1 cellular context compared by ENCODE assay signal in the genomic region with DNA sequence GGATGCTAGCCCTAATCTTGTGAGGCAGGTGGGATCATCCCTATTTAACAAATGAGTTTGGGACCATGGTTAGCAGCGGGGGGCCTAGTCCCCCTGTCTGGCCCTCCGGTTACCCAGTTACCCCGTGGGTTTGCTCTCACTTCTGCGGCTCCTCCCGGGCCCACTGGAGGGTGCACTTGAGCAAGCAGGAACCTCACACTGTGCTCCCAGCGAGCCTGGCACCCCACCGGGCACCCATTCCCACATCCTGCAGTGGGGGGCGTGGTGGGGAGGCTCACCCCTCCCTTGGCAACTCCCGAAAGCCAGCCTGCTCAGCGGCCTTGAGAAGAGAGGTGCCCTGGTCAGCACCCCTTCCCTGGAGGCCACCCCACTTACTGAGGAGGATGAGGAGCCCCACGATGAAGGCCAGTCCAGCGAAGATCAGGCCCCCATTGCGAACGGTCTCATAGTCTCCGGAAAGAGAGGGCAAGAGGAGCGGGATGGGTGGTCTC.
A peak's percentile ranks its signal among the peaks of the same experiment; 100 is the strongest.
TF ChIP-seq lines count a peak whose summit lies in the region.

No MANE protein-coding gene starts in this region.

TF ChIP-seq in K562, 482 proteins besides CTCF, POLR2A, EP300 and RAD21:
- no peak for TF ChIP-seq TRIM28 (IDR thresholded peaks at IDR 0.05)
- TF ChIP-seq ESRRB (CRISPR knock-in tag; IDR thresholded peaks at IDR 0.05; ENCODE audit: borderline replicate concordance) = no peak
- TF ChIP-seq RB1 (IDR thresholded peaks at IDR 0.05; ENCODE audit: low read depth) = peak; percentile 16; the same call in 1 of the 2 replicates
- no peak for TF ChIP-seq PHB2 (IDR thresholded peaks at IDR 0.05; ENCODE audit: low read depth)
- TF ChIP-seq SMC3 (conservative IDR thresholded peaks at IDR 0.05; ENCODE audit: insufficient read depth, low read depth, low read length) = peak; percentile 54
- 0 out of 2 replicates have a peak, but pooled peaks have one; percentile 13 for TF ChIP-seq CTBP1 (IDR thresholded peaks at IDR 0.05; ENCODE audit: borderline replicate concordance)
- TF ChIP-seq NONO (IDR thresholded peaks at IDR 0.05; ENCODE audit: low read depth in 2 of 2, low read length in 1 of 2) = no peak
- TF ChIP-seq HDGF (IDR thresholded peaks at IDR 0.05) = no peak
- no peak for TF ChIP-seq ZNF239 (CRISPR knock-in tag; IDR thresholded peaks at IDR 0.05)
- 0 out of 2 replicates have a peak, but pooled peaks have one; percentile 17 for TF ChIP-seq CC2D1A (IDR thresholded peaks at IDR 0.05)
- 0 out of 2 replicates have a peak, but pooled peaks have one; percentile 21 for TF ChIP-seq ZNF263 (CRISPR knock-in tag; IDR thresholded peaks at IDR 0.05; ENCODE audit: borderline replicate concordance)
